ENCODE assay signal across 11 cellular contexts in genomic region chr3:66297917-66298316, GRCh38.
DNase-seq lines count a peak whose midpoint lies in the region; ATAC-seq and FAIRE-seq lines count a peak whose summit lies in the region.
"Had no signal": no experiment of that assay in that cellular context is flagged by ENCODE, and none has a peak within 500 bp of the region (broad histone marks: within the 10 kb centered on the region; RNA-seq: fewer than 3 reads in every experiment).

No MANE protein-coding gene starts in this region.

- no peak overlapping the region for H2BK12ac ChIP-seq in trophoblast cell (ENCODE audit: low read length)

- H3K18ac ChIP-seq in trophoblast cell (ENCODE audit: low read length), result no peak overlapping the region

- no peak overlapping the region for H3K4ac ChIP-seq in trophoblast cell (ENCODE audit: low read depth, low read length)

- no peaks in the 10 kb centered on the region for H3K9me3 ChIP-seq in trophoblast cell (ENCODE audit: insufficient read depth, low read depth, low read length)

- no peak overlapping the region for H3K4me3 ChIP-seq in trophoblast cell (ENCODE audit: low read depth, low read length)

- no peaks in the 10 kb centered on the region for H3K36me3 ChIP-seq in trophoblast cell (ENCODE audit: control insufficient read depth in 1 of 2, insufficient read depth in 2 of 2, low read length in 2 of 2)

- peak overlapping the region; percentile 33 for H3K27ac Mint-ChIP-seq in activated CD4-positive, alpha-beta T cell treated with anti-CD3 and anti-CD28 coated beads, Interleukin-2, amount 10 ng/mL, durations not matched to agents 7 days and 5 days
- peak overlapping the region; percentile 41 for H3K27ac Mint-ChIP-seq in activated CD4-positive, alpha-beta memory T cell treated with anti-CD3 and anti-CD28 coated beads, Interleukin-2, amount 10 ng/mL, durations not matched to agents 7 days and 5 days
- peak overlapping the region; percentile 17 for H3K27ac Mint-ChIP-seq in stimulated activated memory B cell treated with anti-CD40 and anti-IgM and Interleukin-4, amounts not matched to agents 10 μg/mL and 1 μg/mL and 100 μg/mL, for 72 hours

- CTCF ChIA-PET in activated CD4-positive, alpha-beta T cell treated with anti-CD3 and anti-CD28 coated beads, Interleukin-2, amount 10 ng/mL, durations not matched to agents 7 days and 5 days (lab: Charles Lee), result interaction anchor here (0.7 to 1.4 kb wide), 3 partner anchors 13 to 44 kb away, joined by 3 to 5 read pairs (median 3); no protein-coding TSS in a partner anchor
- CTCF ChIA-PET in activated CD4-positive, alpha-beta memory T cell treated with anti-CD3 and anti-CD28 coated beads, Interleukin-2, amount 10 ng/mL, durations not matched to agents 7 days and 5 days (lab: Charles Lee), result interaction anchor here (0.8 to 2.6 kb wide), 4 partner anchors 19 to 193 kb away, joined by 3 to 12 read pairs (median 4); no protein-coding TSS in a partner anchor

- no peak overlapping the region for H2BK120ac ChIP-seq in trophoblast cell (ENCODE audit: insufficient read depth, low read length, poor library complexity)

- no peak overlapping the region for H4K91ac ChIP-seq in trophoblast cell (ENCODE audit: low read depth, low read length)

- peaks cover 14% of the 10 kb centered on the region for H3K36me3 Mint-ChIP-seq in activated CD4-positive, alpha-beta T cell treated with anti-CD3 and anti-CD28 coated beads, Interleukin-2, amount 10 ng/mL, durations not matched to agents 7 days and 5 days (ENCODE audit: low read depth)
- H3K36me3 Mint-ChIP-seq in activated CD4-positive, alpha-beta memory T cell treated with anti-CD3 and anti-CD28 coated beads, Interleukin-2, amount 10 ng/mL, durations not matched to agents 7 days and 5 days (ENCODE audit: low read depth), result peaks cover 8% of the 10 kb centered on the region
- H3K36me3 Mint-ChIP-seq in stimulated activated memory B cell treated with anti-CD40 and anti-IgM and Interleukin-4, amounts not matched to agents 10 μg/mL and 1 μg/mL and 100 μg/mL, for 72 hours, result peaks cover 7% of the 10 kb centered on the region

- no peaks in the 10 kb centered on the region for H3K79me2 ChIP-seq in trophoblast cell (ENCODE audit: control insufficient read depth, insufficient read depth, low read length, poor library complexity)

- H3K4me1 ChIP-seq in trophoblast cell (ENCODE audit: control insufficient read depth in 1 of 2, insufficient read depth in 2 of 2, low read length in 2 of 2), result no peaks in the 10 kb centered on the region

- H3K9ac ChIP-seq in trophoblast cell (ENCODE audit: low read length), result no peak overlapping the region

- no peak for ATAC-seq in stimulated activated memory B cell treated with anti-CD40 and anti-IgM and Interleukin-4, amounts not matched to agents 10 μg/mL and 1 μg/mL and 100 μg/mL, for 72 hours
- ATAC-seq in HG03342 (IDR thresholded peaks at IDR 0.05; ENCODE audit: unreplicated experiment), result no peak

- no peak overlapping the region for H3K4me3 Mint-ChIP-seq in activated CD4-positive, alpha-beta T cell treated with anti-CD3 and anti-CD28 coated beads, Interleukin-2, amount 10 ng/mL, durations not matched to agents 7 days and 5 days
- H3K4me3 Mint-ChIP-seq in activated CD4-positive, alpha-beta memory T cell treated with anti-CD3 and anti-CD28 coated beads, Interleukin-2, amount 10 ng/mL, durations not matched to agents 7 days and 5 days, result no peak overlapping the region
- H3K4me3 Mint-ChIP-seq in stimulated activated memory B cell treated with anti-CD40 and anti-IgM and Interleukin-4, amounts not matched to agents 10 μg/mL and 1 μg/mL and 100 μg/mL, for 72 hours, result no peak overlapping the region

- no peak overlapping the region for H3K14ac ChIP-seq in trophoblast cell (ENCODE audit: low read length)

- H3K27me3 ChIP-seq in trophoblast cell (ENCODE audit: insufficient read depth, low read length), result no peaks in the 10 kb centered on the region

- peaks cover 3% of the 10 kb centered on the region for H3K9me3 Mint-ChIP-seq in activated CD4-positive, alpha-beta T cell treated with anti-CD3 and anti-CD28 coated beads, Interleukin-2, amount 10 ng/mL, durations not matched to agents 7 days and 5 days
- no peaks in the 10 kb centered on the region for H3K9me3 Mint-ChIP-seq in activated CD4-positive, alpha-beta memory T cell treated with anti-CD3 and anti-CD28 coated beads, Interleukin-2, amount 10 ng/mL, durations not matched to agents 7 days and 5 days
- no peaks in the 10 kb centered on the region for H3K9me3 Mint-ChIP-seq in stimulated activated memory B cell treated with anti-CD40 and anti-IgM and Interleukin-4, amounts not matched to agents 10 μg/mL and 1 μg/mL and 100 μg/mL, for 72 hours

- no peak overlapping the region for H3K27ac ChIP-seq in trophoblast cell (ENCODE audit: low read depth, low read length)

- no peak overlapping the region for H2AFZ ChIP-seq in trophoblast cell (ENCODE audit: insufficient read depth, low read length, poor library complexity)

- no peak overlapping the region for H2AK5ac ChIP-seq in trophoblast cell (ENCODE audit: low read length)

- peaks cover 35% of the 10 kb centered on the region for H3K4me1 Mint-ChIP-seq in activated CD4-positive, alpha-beta T cell treated with anti-CD3 and anti-CD28 coated beads, Interleukin-2, amount 10 ng/mL, durations not matched to agents 7 days and 5 days
- peaks cover 47% of the 10 kb centered on the region for H3K4me1 Mint-ChIP-seq in activated CD4-positive, alpha-beta memory T cell treated with anti-CD3 and anti-CD28 coated beads, Interleukin-2, amount 10 ng/mL, durations not matched to agents 7 days and 5 days
- H3K4me1 Mint-ChIP-seq in stimulated activated memory B cell treated with anti-CD40 and anti-IgM and Interleukin-4, amounts not matched to agents 10 μg/mL and 1 μg/mL and 100 μg/mL, for 72 hours, result peaks cover 27% of the 10 kb centered on the region

- no peak for DNase-seq in activated CD4-positive, alpha-beta T cell treated with anti-CD3 and anti-CD28 coated beads, Interleukin-2, amount 10 ng/mL, durations not matched to agents 7 days and 5 days
- DNase-seq in activated CD4-positive, alpha-beta T cell treated with anti-CD3 and anti-CD28 coated beads, Interleukin-2, amount 50 U/mL, for 4 hours, result no peak
- no peak for DNase-seq in activated CD4-positive, alpha-beta memory T cell treated with anti-CD3 and anti-CD28 coated beads, Interleukin-2, amount 10 ng/mL, durations not matched to agents 7 days and 5 days
- DNase-seq in frontal cortex (ENCODE audit: low spot score in 2 of 2), result no peak
- no peak for DNase-seq in effector CD4-positive, alpha-beta T cell
- no peak for DNase-seq in trophoblast cell
- DNase-seq: activated CD4-positive, CD25-positive, alpha-beta regulatory T cell; amygdala; NCI-H1417 treated with DMSO at 0.1 percent for 48 hours had no signal

- no peak overlapping the region for H3K4me2 ChIP-seq in trophoblast cell (ENCODE audit: low read length)

- no peak overlapping the region for H3K23ac ChIP-seq in trophoblast cell (ENCODE audit: low read length)

- H2BK5ac ChIP-seq in trophoblast cell (ENCODE audit: low read depth, low read length, poor library complexity), result no peak overlapping the region

- no peak overlapping the region for H4K12ac ChIP-seq in trophoblast cell (ENCODE audit: low read depth, low read length)

- FAIRE-seq in frontal cortex (lab: Jason Lieb, UNC), result peak; percentile 19

- POLR2A ChIA-PET in activated CD4-positive, alpha-beta T cell treated with anti-CD3 and anti-CD28 coated beads, Interleukin-2, amount 10 ng/mL, durations not matched to agents 7 days and 5 days (lab: Charles Lee), result no interaction called here
- POLR2A ChIA-PET in activated CD4-positive, alpha-beta memory T cell treated with anti-CD3 and anti-CD28 coated beads, Interleukin-2, amount 10 ng/mL, durations not matched to agents 7 days and 5 days (lab: Charles Lee), result interaction anchor here (0.9 to 2.1 kb wide), 4 partner anchors 17 to 96 kb away, joined by 4 to 12 read pairs (median 6); no protein-coding TSS in a partner anchor

- WGBS in trophoblast cell (ENCODE audit: extremely low coverage, insufficient coverage, insufficient read length), result no CpG with 5 or more reads among the region's 2 CpGs

- H3K79me1 ChIP-seq in trophoblast cell (ENCODE audit: low read length), result no peaks in the 10 kb centered on the region

- no peak overlapping the region for H4K8ac ChIP-seq in trophoblast cell (ENCODE audit: low read depth, low read length)

- H3K27me3 Mint-ChIP-seq in activated CD4-positive, alpha-beta T cell treated with anti-CD3 and anti-CD28 coated beads, Interleukin-2, amount 10 ng/mL, durations not matched to agents 7 days and 5 days, result no peaks in the 10 kb centered on the region
- H3K27me3 Mint-ChIP-seq in activated CD4-positive, alpha-beta memory T cell treated with anti-CD3 and anti-CD28 coated beads, Interleukin-2, amount 10 ng/mL, durations not matched to agents 7 days and 5 days, result no peaks in the 10 kb centered on the region
- no peaks in the 10 kb centered on the region for H3K27me3 Mint-ChIP-seq in stimulated activated memory B cell treated with anti-CD40 and anti-IgM and Interleukin-4, amounts not matched to agents 10 μg/mL and 1 μg/mL and 100 μg/mL, for 72 hours
